In the genomic region with DNA sequence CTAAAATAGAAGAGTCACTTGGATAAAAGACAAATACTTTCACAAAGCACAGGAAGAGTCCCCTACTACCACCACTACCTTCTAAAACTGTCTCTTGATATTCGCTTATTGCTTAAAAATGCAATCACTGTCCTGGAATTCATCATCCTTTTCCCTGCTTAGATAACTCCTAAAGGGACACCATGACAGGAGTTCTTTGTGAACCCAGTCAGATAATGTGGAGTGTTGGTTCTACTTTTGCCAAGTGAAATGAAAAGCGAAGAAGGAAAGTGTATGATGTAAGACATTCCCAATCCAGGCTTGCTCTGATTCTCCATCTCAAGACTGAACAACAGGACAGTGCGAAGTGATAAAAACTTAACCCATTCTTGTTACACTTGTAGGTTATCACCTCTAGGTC, we compare ENCODE assay signal across 30 cellular contexts.
"Had no signal": no experiment of that assay in that cellular context is flagged by ENCODE, and none has a peak within 500 bp of the region (broad histone marks: within the 10 kb centered on the region; RNA-seq: fewer than 3 reads in every experiment).

No MANE protein-coding gene starts in this region.

- H3K27ac ChIP-seq: ovary, parathyroid adenoma, psoas muscle, right lobe of liver, suprapubic skin, testis, tibial artery, transverse colon, upper lobe of right lung, uterus had no signal

- FAIRE-seq: small intestine had no signal

- DNase-seq: naive B cell; naive thymus-derived CD8-positive, alpha-beta T cell; nephron progenitor cell; occipital lobe; ovary; posterior cingulate gyrus; psoas muscle; right lobe of liver; sigmoid colon; small intestine; stimulated activated CD4-positive, alpha-beta T cell treated with anti-CD3 and anti-CD28 coated beads, Interleukin-15, amount 100 ng/mL, for 24 hours; stimulated activated CD4-positive, alpha-beta T cell treated with anti-CD3 and anti-CD28 coated beads, Interleukin-4, amount 100 ng/mL, for 1 hour; stimulated activated CD4-positive, alpha-beta T cell treated with anti-CD3 and anti-CD28 coated beads, Interleukin-4, amount 100 ng/mL, for 4 hours; stimulated activated CD8-positive, alpha-beta memory T cell treated with anti-CD3 and anti-CD28 coated beads, Interleukin-4, amount 100 ng/mL, for 48 hours; stimulated activated naive CD4-positive, alpha-beta T cell; stimulated activated naive CD8-positive, alpha-beta T cell treated with anti-CD3 and anti-CD28 coated beads, Interleukin-15, amount 100 ng/mL, for 72 hours; stimulated activated naive CD8-positive, alpha-beta T cell treated with anti-CD3 and anti-CD28 coated beads, Interleukin-15, Interleukin-2, amounts not matched to agents 100 U/mL and 50 U/mL, for 24 hours; substantia nigra; testis; tibial artery; transverse colon; upper lobe of right lung; uterus had no signal

- H3K9me3 ChIP-seq: ovary, psoas muscle, right lobe of liver, sigmoid colon, suprapubic skin, testis, tibial artery, transverse colon, upper lobe of right lung, uterus had no signal

- H3K79me2 ChIP-seq: parathyroid adenoma had no signal

- H3K4me1 ChIP-seq: parathyroid adenoma, psoas muscle, right lobe of liver, testis, upper lobe of right lung, uterus had no signal

- H3K27ac Mint-ChIP-seq: naive B cell; naive thymus-derived CD8-positive, alpha-beta T cell; natural killer cell treated with Interleukin-12 subunit alpha and Interleukin-12 subunit beta and Interleukin-15 and Interleukin-18, amount 100 ng/mL, for 72 hours; nephron progenitor cell; progenitor cell of endocrine pancreas; stimulated activated memory B cell treated with anti-CD40 and anti-IgM and Interleukin-4, amounts not matched to agents 10 μg/mL and 1 μg/mL and 100 μg/mL, for 72 hours; stimulated activated naive CD8-positive, alpha-beta T cell treated with anti-CD3 and anti-CD28 coated beads, Interleukin-15, amount 100 ng/mL, for 72 hours; type B pancreatic cell had no signal

- H2AFZ ChIP-seq: parathyroid adenoma had no signal

- H3K27me3 Mint-ChIP-seq: natural killer cell treated with Interleukin-12 subunit alpha and Interleukin-12 subunit beta and Interleukin-15 and Interleukin-18, amount 100 ng/mL, for 72 hours; progenitor cell of endocrine pancreas; stimulated activated memory B cell treated with anti-CD40 and anti-IgM and Interleukin-4, amounts not matched to agents 10 μg/mL and 1 μg/mL and 100 μg/mL, for 72 hours; stimulated activated naive CD8-positive, alpha-beta T cell treated with anti-CD3 and anti-CD28 coated beads, Interleukin-15, amount 100 ng/mL, for 72 hours had no signal

- H3K27me3 ChIP-seq: ovary, right lobe of liver, sigmoid colon, suprapubic skin, testis, tibial artery, transverse colon, upper lobe of right lung, uterus had no signal

- H3K36me3 ChIP-seq: ovary, right lobe of liver, sigmoid colon, suprapubic skin, tibial artery, transverse colon, upper lobe of right lung, uterus had no signal

- H3K4me1 Mint-ChIP-seq: naive B cell; naive thymus-derived CD8-positive, alpha-beta T cell; nephron progenitor cell; stimulated activated memory B cell treated with anti-CD40 and anti-IgM and Interleukin-4, amounts not matched to agents 10 μg/mL and 1 μg/mL and 100 μg/mL, for 72 hours; stimulated activated naive CD8-positive, alpha-beta T cell treated with anti-CD3 and anti-CD28 coated beads, Interleukin-15, amount 100 ng/mL, for 72 hours had no signal

- H3K9me3 Mint-ChIP-seq: nephron progenitor cell; stimulated activated memory B cell treated with anti-CD40 and anti-IgM and Interleukin-4, amounts not matched to agents 10 μg/mL and 1 μg/mL and 100 μg/mL, for 72 hours; stimulated activated naive CD8-positive, alpha-beta T cell treated with anti-CD3 and anti-CD28 coated beads, Interleukin-15, amount 100 ng/mL, for 72 hours; type B pancreatic cell had no signal

- ATAC-seq: naive thymus-derived CD8-positive, alpha-beta T cell; natural killer cell treated with Interleukin-12 subunit alpha and Interleukin-12 subunit beta and Interleukin-15 and Interleukin-18, amount 100 ng/mL, for 72 hours; psoas muscle; right lobe of liver; stimulated activated memory B cell treated with anti-CD40 and anti-IgM and Interleukin-4, amounts not matched to agents 10 μg/mL and 1 μg/mL and 100 μg/mL, for 72 hours; stimulated activated naive CD8-positive, alpha-beta T cell treated with anti-CD3 and anti-CD28 coated beads, Interleukin-15, amount 100 ng/mL, for 72 hours; stimulated activated naive CD8-positive, alpha-beta T cell treated with anti-CD3 and anti-CD28 coated beads, Interleukin-15, Interleukin-2, amounts not matched to agents 100 U/mL and 50 U/mL, for 24 hours; upper lobe of right lung had no signal

- H3K36me3 Mint-ChIP-seq: naive thymus-derived CD8-positive, alpha-beta T cell; natural killer cell treated with Interleukin-12 subunit alpha and Interleukin-12 subunit beta and Interleukin-15 and Interleukin-18, amount 100 ng/mL, for 72 hours; stimulated activated memory B cell treated with anti-CD40 and anti-IgM and Interleukin-4, amounts not matched to agents 10 μg/mL and 1 μg/mL and 100 μg/mL, for 72 hours; type B pancreatic cell had no signal

- H3K4me3 ChIP-seq: ovary, psoas muscle, right lobe of liver, sigmoid colon, suprapubic skin, testis, tibial artery, transverse colon, upper lobe of right lung, uterus had no signal

- H3K4me3 Mint-ChIP-seq: naive B cell; naive thymus-derived CD8-positive, alpha-beta T cell; natural killer cell treated with Interleukin-12 subunit alpha and Interleukin-12 subunit beta and Interleukin-15 and Interleukin-18, amount 100 ng/mL, for 72 hours; nephron progenitor cell; neural crest cell; stimulated activated memory B cell treated with anti-CD40 and anti-IgM and Interleukin-4, amounts not matched to agents 10 μg/mL and 1 μg/mL and 100 μg/mL, for 72 hours; stimulated activated naive CD8-positive, alpha-beta T cell treated with anti-CD3 and anti-CD28 coated beads, Interleukin-15, amount 100 ng/mL, for 72 hours; type B pancreatic cell had no signal
